Comparison of ENCODE assay signal across 1 cellular context in the genomic region with DNA sequence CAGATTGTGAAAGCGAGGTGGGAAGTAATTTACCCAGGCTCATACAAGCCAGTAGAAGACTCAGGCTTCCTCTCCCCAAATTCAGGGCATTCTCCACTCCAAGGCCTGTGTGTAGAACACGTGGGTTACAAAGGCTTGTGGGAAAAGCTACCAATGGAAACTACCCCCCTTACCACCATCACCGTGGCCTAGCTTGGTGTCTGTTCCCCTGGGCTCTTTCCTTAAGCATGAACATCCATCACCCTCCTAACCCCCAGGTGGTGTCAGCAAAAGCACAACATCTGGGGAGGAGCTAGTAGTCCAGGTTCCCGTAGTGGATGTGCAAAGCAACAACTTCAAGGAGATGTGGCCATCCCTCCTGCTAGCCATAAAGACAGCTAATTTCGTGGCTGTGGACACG.
A peak's percentile ranks its signal among the peaks of the same experiment; 100 is the strongest.
TF ChIP-seq lines count a peak whose summit lies in the region.

No MANE protein-coding gene starts in this region.

TF ChIP-seq in GM12878, 131 proteins besides CTCF, POLR2A, EP300 and RAD21:
- TF ChIP-seq EED (IDR thresholded peaks at IDR 0.05; ENCODE audit: low read depth) (no peak), FOS (IDR thresholded peaks at IDR 0.05; ENCODE audit: borderline replicate concordance, extremely low read depth, insufficient read length) (no peak), SMC3 (IDR thresholded peaks at IDR 0.05; ENCODE audit: borderline replicate concordance, low read length) (no peak), RAD51 (IDR thresholded peaks at IDR 0.05) (no peak), FOXM1 (IDR thresholded peaks at IDR 0.05; ENCODE audit: low read depth, low read length) (no peak), LARP7 (IDR thresholded peaks at IDR 0.05) (no peak), KLF5 (IDR thresholded peaks at IDR 0.05; ENCODE audit: partially characterized antibody) (no peak), HDGF (IDR thresholded peaks at IDR 0.05) (no peak), NFXL1 (IDR thresholded peaks at IDR 0.05; ENCODE audit: borderline replicate concordance) (no peak), SRF (IDR thresholded peaks at IDR 0.05; ENCODE audit: low read depth in 2 of 2, low read length in 2 of 2) (no peak), RFX5 (IDR thresholded peaks at IDR 0.05; ENCODE audit: low read depth, low read length) (no peak), POLR2AphosphoS5 (IDR thresholded peaks at IDR 0.05; ENCODE audit: low read length) (peak; percentile 37; the same call in 1 of the 2 replicates), RUNX3 (IDR thresholded peaks at IDR 0.05; ENCODE audit: low read length) (peak; percentile 13; the same call in 1 of the 2 replicates), SMAD5 (IDR thresholded peaks at IDR 0.05; ENCODE audit: low read depth) (peak; percentile 70), ZBTB4 (CRISPR knock-in tag; IDR thresholded peaks at IDR 0.05) (no peak)
